15 cellular contexts compared by ENCODE assay signal in genomic region chr20:32560989-32561830, GRCh38. TPM values are rescaled to one million over a fixed set of nuclear protein-coding genes. Genes with fewer than 3 reads are reported as not detected.
A peak's percentile ranks its signal among the peaks of the same experiment; 100 is the strongest.
DNase-seq lines count a peak whose midpoint lies in the region; ATAC-seq lines count a peak whose summit lies in the region.
"Had no signal": no experiment of that assay in that cellular context is flagged by ENCODE, and none has a peak within 500 bp of the region (broad histone marks: within the 10 kb centered on the region; RNA-seq: fewer than 3 reads in every experiment).

No MANE protein-coding gene starts in this region.

- WGBS in HUES64 = 27% methylated on average over 27 of the region's 27 CpGs
- 53 to 56% methylated on average over 27 of the region's 27 CpGs for WGBS in aorta, 2 donors

- H3K9me3 ChIP-seq in HUES64 (ENCODE audit: insufficient read depth, low read depth, low read length) (no peaks in the 10 kb centered on the region), aorta (ENCODE audit: control insufficient read depth, low read length) (no peaks in the 10 kb centered on the region)
- H3K9me3 ChIP-seq: heart left ventricle, neutrophil, uterus had no signal

- ATAC-seq in natural killer cell treated with Interleukin-12 subunit alpha and Interleukin-12 subunit beta and Interleukin-15 and Interleukin-18, amount 100 ng/mL, for 72 hours = peak; percentile 75 to 79
- no peak for ATAC-seq in aorta (ENCODE audit: low FRiP score)
- no peak for ATAC-seq in HG02763 (IDR thresholded peaks at IDR 0.05; ENCODE audit: unreplicated experiment)
- ATAC-seq: heart left ventricle had no signal

- no peaks in the 10 kb centered on the region for H3K36me3 ChIP-seq in HUES64 (ENCODE audit: insufficient read depth, low read length)
- H3K36me3 ChIP-seq in aorta (ENCODE audit: control insufficient read depth in 1 of 2, insufficient read depth in 2 of 2, low read length in 1 of 2) = no peaks in the 10 kb centered on the region
- H3K36me3 ChIP-seq: heart left ventricle, neutrophil, uterus had no signal

- H3K4me1 Mint-ChIP-seq in activated naive CD8-positive, alpha-beta T cell (ENCODE audit: low read depth) = peaks cover 50% of the 10 kb centered on the region
- peaks cover 32 to 50% of the 10 kb centered on the region in 2 donors for H3K4me1 Mint-ChIP-seq in natural killer cell treated with Interleukin-12 subunit alpha and Interleukin-12 subunit beta and Interleukin-15 and Interleukin-18, amount 100 ng/mL, for 72 hours (ENCODE audit: low read depth in 2 of 2)

- H3K27ac ChIP-seq in HUES64 (ENCODE audit: low read depth, low read length) = peak overlapping the region; percentile 44; the same call in 1 of the 2 replicates
- H3K27ac ChIP-seq in aorta (ENCODE audit: low read depth in 1 of 2, low read length in 2 of 2) = no peak overlapping the region
- H3K27ac ChIP-seq: heart left ventricle, KMS-11, neutrophil, RWPE1, uterus had no signal

- no peaks in the 10 kb centered on the region for H3K36me3 Mint-ChIP-seq in activated naive CD8-positive, alpha-beta T cell
- H3K36me3 Mint-ChIP-seq in natural killer cell treated with Interleukin-12 subunit alpha and Interleukin-12 subunit beta and Interleukin-15 and Interleukin-18, amount 100 ng/mL, for 72 hours = no peaks in the 10 kb centered on the region
- H3K36me3 Mint-ChIP-seq: activated CD4-positive, alpha-beta memory T cell treated with anti-CD3 and anti-CD28 coated beads for 36 hours had no signal

- H3K4me3 ChIP-seq in HUES64 (ENCODE audit: low read length) (no peak overlapping the region), aorta (ENCODE audit: low read length in 2 of 2) (no peak overlapping the region)
- H3K4me3 ChIP-seq: heart left ventricle, uterus had no signal

- intact Hi-C loops in aorta (cut with DNase I) = no loop called here

- H3K27me3 Mint-ChIP-seq in activated naive CD8-positive, alpha-beta T cell = no peaks in the 10 kb centered on the region
- H3K27me3 Mint-ChIP-seq in natural killer cell treated with Interleukin-12 subunit alpha and Interleukin-12 subunit beta and Interleukin-15 and Interleukin-18, amount 100 ng/mL, for 72 hours = no peaks in the 10 kb centered on the region
- H3K27me3 Mint-ChIP-seq: activated CD4-positive, alpha-beta memory T cell treated with anti-CD3 and anti-CD28 coated beads for 36 hours had no signal

- H3K4me1 ChIP-seq in HUES64 (ENCODE audit: insufficient read depth, low read length) = peaks cover 13% of the 10 kb centered on the region; the same call in 1 of the 2 replicates
- H3K4me1 ChIP-seq in aorta (ENCODE audit: control insufficient read depth in 1 of 2, insufficient read depth in 2 of 2, low read length in 2 of 2) = no peaks in the 10 kb centered on the region
- H3K4me1 ChIP-seq: uterus had no signal

- H3K27ac Mint-ChIP-seq in activated naive CD8-positive, alpha-beta T cell = peak overlapping the region; percentile 66
- peak overlapping the region; percentile 76 to 94 for H3K27ac Mint-ChIP-seq in natural killer cell treated with Interleukin-12 subunit alpha and Interleukin-12 subunit beta and Interleukin-15 and Interleukin-18, amount 100 ng/mL, for 72 hours

- no peak overlapping the region for H3K9ac ChIP-seq in HUES64 (ENCODE audit: low read depth, low read length)
- H3K9ac ChIP-seq: KMS-11 had no signal

- no peaks in the 10 kb centered on the region for H3K9me3 Mint-ChIP-seq in activated naive CD8-positive, alpha-beta T cell (ENCODE audit: low read depth)
- no peaks in the 10 kb centered on the region for H3K9me3 Mint-ChIP-seq in natural killer cell treated with Interleukin-12 subunit alpha and Interleukin-12 subunit beta and Interleukin-15 and Interleukin-18, amount 100 ng/mL, for 72 hours
- H3K9me3 Mint-ChIP-seq: activated CD4-positive, alpha-beta memory T cell treated with anti-CD3 and anti-CD28 coated beads for 36 hours had no signal

- peak; percentile 44 to 58 for DNase-seq in NCI-H2081 (lab: John Stamatoyannopoulos, UW)
- DNase-seq in NCI-H2081 treated with DMSO at 0.1 percent for 48 hours (lab: John Stamatoyannopoulos, UW) = no peak
- no peak for DNase-seq in natural killer cell treated with Interleukin-12 subunit alpha and Interleukin-12 subunit beta and Interleukin-15 and Interleukin-18, amount 100 ng/mL, for 72 hours (ENCODE audit: low spot score)
- DNase-seq in aorta = no peak
- no peak for DNase-seq in Ammon's horn (ENCODE audit: low spot score)
- DNase-seq: activated CD4-positive, alpha-beta memory T cell treated with anti-CD3 and anti-CD28 coated beads for 36 hours; heart left ventricle; stimulated activated CD4-positive, alpha-beta T cell treated with anti-CD3 and anti-CD28 coated beads, Interleukin-4, amount 100 ng/mL, for 24 hours; uterus had no signal

- H3K4me3 Mint-ChIP-seq in activated naive CD8-positive, alpha-beta T cell = peak overlapping the region; percentile 40
- peak overlapping the region; percentile 68 for H3K4me3 Mint-ChIP-seq in natural killer cell treated with Interleukin-12 subunit alpha and Interleukin-12 subunit beta and Interleukin-15 and Interleukin-18, amount 100 ng/mL, for 72 hours
- H3K4me3 Mint-ChIP-seq: activated CD4-positive, alpha-beta memory T cell treated with anti-CD3 and anti-CD28 coated beads for 36 hours had no signal

- no peaks in the 10 kb centered on the region for H3K27me3 ChIP-seq in HUES64 (ENCODE audit: insufficient read depth, low read length)
- H3K27me3 ChIP-seq in aorta (ENCODE audit: control insufficient read depth in 1 of 2, insufficient read depth in 2 of 2, low read length in 1 of 2) = no peaks in the 10 kb centered on the region
- H3K27me3 ChIP-seq: heart left ventricle, uterus had no signal

RNA-seq across cellular contexts. Expression of gene NOL4L, which starts 23.9 kb away (rescaled TPM):
- 17.9 TPM for polyA plus RNA-seq in HUES64 (2013, experiment 1 of 2)
- 21.6 TPM for polyA plus RNA-seq in HUES64 (2013, experiment 2 of 2)
- 10 to 100 TPM; 20.0 to 20.1 TPM for total RNA-seq in natural killer cell treated with Interleukin-12 subunit alpha and Interleukin-12 subunit beta and Interleukin-15 and Interleukin-18, amount 100 ng/mL, for 72 hours
- total RNA-seq in aorta = 10 to 100 TPM; 13.0 to 29.5 TPM
- polyA plus RNA-seq in aorta = 1 to 10 TPM; 2.3 to 3.0 TPM

Comparison
In these comparisons a context has a peak if more than half of its experiments do, and no peak if none do; other contexts are left out.
1. DNase-seq: peak in NCI-H2081 (2 of 2); none in NCI-H2081 treated with DMSO at 0.1 percent for 48 hours (single experiment), natural killer cell treated with Interleukin-12 subunit alpha and Interleukin-12 subunit beta and Interleukin-15 and Interleukin-18, amount 100 ng/mL, for 72 hours (single experiment), aorta (0 of 2) and Ammon's horn (single experiment).
2. ATAC-seq: peak in natural killer cell treated with Interleukin-12 subunit alpha and Interleukin-12 subunit beta and Interleukin-15 and Interleukin-18, amount 100 ng/mL, for 72 hours (2 of 2); none in aorta (single experiment) and HG02763 (single experiment).